In genomic region chr12:104588048-104588942, GRCh38 we compare ENCODE assay signal across 14 cellular contexts.
DNase-seq lines count a peak whose midpoint lies in the region; ATAC-seq, FAIRE-seq and TF ChIP-seq lines count a peak whose summit lies in the region.
"Had no signal": no experiment of that assay in that cellular context is flagged by ENCODE, and none has a peak within 500 bp of the region (broad histone marks: within the 10 kb centered on the region; RNA-seq: fewer than 3 reads in every experiment).

No MANE protein-coding gene starts in this region.

- ATAC-seq in HG02973 (IDR thresholded peaks at IDR 0.05; ENCODE audit: unreplicated experiment): no peak
- no peak for ATAC-seq in stimulated activated naive CD8-positive, alpha-beta T cell treated with anti-CD3 and anti-CD28 coated beads, Interleukin-15, amount 100 ng/mL, for 72 hours

- intact Hi-C loops in activated T-helper 2 cell treated with anti-CD3 and anti-CD28 coated beads, Interferon-gamma antibody, Interleukin-2, Interleukin-4, amounts not matched to agents 10 μg/mL and 5 μg/mL and 100 μg/mL, durations not matched to agents 14 hours and 24 hours and 36 hours (cut with micrococcal nuclease): no loop called here
- intact Hi-C loops in kidney (cut with DNase I): no loop called here

- TF ChIP-seq CTCF in kidney (IDR thresholded peaks at IDR 0.05; ENCODE audit: borderline replicate concordance, extremely low read depth, insufficient read depth): no peak

- no peak overlapping the region for H3K9ac ChIP-seq in kidney (ENCODE audit: low read length in 2 of 2)

- DNase-seq in AG08395 (ENCODE audit: low spot score) (peak; percentile 73), HS-27A (ENCODE audit: low read depth) (peak; percentile 59), kidney (peak; percentile 90), SKM-1 treated with dmso at 0.1 percent for 144 hours (lab: John Stamatoyannopoulos, UW; ENCODE audit: unreplicated experiment) (no peak), DMS53 (lab: John Stamatoyannopoulos, UW) (no peak)
- no peak for DNase-seq in activated T-helper 2 cell treated with anti-CD3 and anti-CD28 coated beads, Interferon-gamma antibody, Interleukin-2, Interleukin-4, amounts not matched to agents 10 μg/mL and 5 μg/mL and 100 μg/mL, durations not matched to agents 14 hours and 24 hours and 36 hours (ENCODE audit: low spot score)
- DNase-seq in stimulated activated naive CD8-positive, alpha-beta T cell treated with anti-CD3 and anti-CD28 coated beads, Interleukin-15, amount 100 ng/mL, for 72 hours: no peak
- DNase-seq: activated gamma-delta T cell treated with Interleukin-2 at 50 U/mL for 16 hours; effector memory CD4-positive, alpha-beta T cell; NK-92 treated with Interleukin-12 subunit alpha and Interleukin-12 subunit beta, amount 100 ng/mL, for 24 hours had no signal

- peaks cover 26% of the 10 kb centered on the region for H3K36me3 Mint-ChIP-seq in activated T-helper 2 cell treated with anti-CD3 and anti-CD28 coated beads, Interferon-gamma antibody, Interleukin-2, Interleukin-4, amounts not matched to agents 10 μg/mL and 5 μg/mL and 100 μg/mL, durations not matched to agents 14 hours and 24 hours and 36 hours (ENCODE audit: low read depth)

- H3K9me3 Mint-ChIP-seq in activated T-helper 2 cell treated with anti-CD3 and anti-CD28 coated beads, Interferon-gamma antibody, Interleukin-2, Interleukin-4, amounts not matched to agents 10 μg/mL and 5 μg/mL and 100 μg/mL, durations not matched to agents 14 hours and 24 hours and 36 hours: no peaks in the 10 kb centered on the region
- peaks cover 11 to 13% of the 10 kb centered on the region in 2 donors for H3K9me3 Mint-ChIP-seq in stimulated activated naive CD8-positive, alpha-beta T cell treated with anti-CD3 and anti-CD28 coated beads, Interleukin-15, amount 100 ng/mL, for 72 hours

- H3K27ac Mint-ChIP-seq in activated T-helper 2 cell treated with anti-CD3 and anti-CD28 coated beads, Interferon-gamma antibody, Interleukin-2, Interleukin-4, amounts not matched to agents 10 μg/mL and 5 μg/mL and 100 μg/mL, durations not matched to agents 14 hours and 24 hours and 36 hours: peak overlapping the region; percentile 55
- H3K27ac Mint-ChIP-seq in stimulated activated naive CD8-positive, alpha-beta T cell treated with anti-CD3 and anti-CD28 coated beads, Interleukin-15, amount 100 ng/mL, for 72 hours: no peak overlapping the region

- H3K4me3 Mint-ChIP-seq in activated T-helper 2 cell treated with anti-CD3 and anti-CD28 coated beads, Interferon-gamma antibody, Interleukin-2, Interleukin-4, amounts not matched to agents 10 μg/mL and 5 μg/mL and 100 μg/mL, durations not matched to agents 14 hours and 24 hours and 36 hours (ENCODE audit: low read depth): no peak overlapping the region
- no peak overlapping the region for H3K4me3 Mint-ChIP-seq in stimulated activated naive CD8-positive, alpha-beta T cell treated with anti-CD3 and anti-CD28 coated beads, Interleukin-15, amount 100 ng/mL, for 72 hours
- H3K4me3 Mint-ChIP-seq: CD14-positive monocyte had no signal

- H3K27ac ChIP-seq in kidney (ENCODE audit: low read depth in 2 of 2, low read length in 2 of 2): peak overlapping the region in 1 of 2 donors; percentile 70
- H3K27ac ChIP-seq: prostate gland had no signal

- H3K9me3 ChIP-seq in kidney (ENCODE audit: control insufficient read depth in 1 of 2, low read length in 2 of 2): peaks cover 0 to 3% of the 10 kb centered on the region in 2 donors
- H3K9me3 ChIP-seq: prostate gland had no signal

- H3K27me3 Mint-ChIP-seq in activated T-helper 2 cell treated with anti-CD3 and anti-CD28 coated beads, Interferon-gamma antibody, Interleukin-2, Interleukin-4, amounts not matched to agents 10 μg/mL and 5 μg/mL and 100 μg/mL, durations not matched to agents 14 hours and 24 hours and 36 hours (ENCODE audit: low read depth): no peaks in the 10 kb centered on the region
- no peaks in the 10 kb centered on the region for H3K27me3 Mint-ChIP-seq in stimulated activated naive CD8-positive, alpha-beta T cell treated with anti-CD3 and anti-CD28 coated beads, Interleukin-15, amount 100 ng/mL, for 72 hours

- peak overlapping the region in 1 of 2 donors; percentile 29 for H3K4me3 ChIP-seq in kidney (ENCODE audit: low read length in 2 of 2)
- H3K4me3 ChIP-seq: prostate gland had no signal

- H3K4me1 ChIP-seq in kidney (ENCODE audit: control insufficient read depth in 1 of 2, insufficient read depth in 1 of 2, low read depth in 1 of 2, low read length in 2 of 2): peaks cover 2 to 20% of the 10 kb centered on the region in 2 donors

- no peak for FAIRE-seq in kidney (lab: Jason Lieb, UNC)
- FAIRE-seq: islet of Langerhans had no signal

- no peaks in the 10 kb centered on the region for H3K36me3 ChIP-seq in kidney (ENCODE audit: control insufficient read depth in 1 of 2, insufficient read depth in 2 of 2, low read length in 2 of 2)
- H3K36me3 ChIP-seq: prostate gland had no signal

- H3K4me1 Mint-ChIP-seq in activated T-helper 2 cell treated with anti-CD3 and anti-CD28 coated beads, Interferon-gamma antibody, Interleukin-2, Interleukin-4, amounts not matched to agents 10 μg/mL and 5 μg/mL and 100 μg/mL, durations not matched to agents 14 hours and 24 hours and 36 hours (ENCODE audit: low read depth): peaks cover 36% of the 10 kb centered on the region
- H3K4me1 Mint-ChIP-seq in stimulated activated naive CD8-positive, alpha-beta T cell treated with anti-CD3 and anti-CD28 coated beads, Interleukin-15, amount 100 ng/mL, for 72 hours: peaks cover 23% of the 10 kb centered on the region

Comparison
In these comparisons a context has a peak if more than half of its experiments do, and no peak if none do; other contexts are left out.
1. DNase-seq: peak in AG08395 (single experiment), HS-27A (single experiment) and kidney (single experiment); none in activated T-helper 2 cell treated with anti-CD3 and anti-CD28 coated beads, Interferon-gamma antibody, Interleukin-2, Interleukin-4, amounts not matched to agents 10 μg/mL and 5 μg/mL and 100 μg/mL, durations not matched to agents 14 hours and 24 hours and 36 hours (single experiment), stimulated activated naive CD8-positive, alpha-beta T cell treated with anti-CD3 and anti-CD28 coated beads, Interleukin-15, amount 100 ng/mL, for 72 hours (0 of 2), SKM-1 treated with dmso at 0.1 percent for 144 hours (single experiment) and DMS53 (single experiment).